Comparison of ENCODE assay signal across 26 cellular contexts in the genomic region with DNA sequence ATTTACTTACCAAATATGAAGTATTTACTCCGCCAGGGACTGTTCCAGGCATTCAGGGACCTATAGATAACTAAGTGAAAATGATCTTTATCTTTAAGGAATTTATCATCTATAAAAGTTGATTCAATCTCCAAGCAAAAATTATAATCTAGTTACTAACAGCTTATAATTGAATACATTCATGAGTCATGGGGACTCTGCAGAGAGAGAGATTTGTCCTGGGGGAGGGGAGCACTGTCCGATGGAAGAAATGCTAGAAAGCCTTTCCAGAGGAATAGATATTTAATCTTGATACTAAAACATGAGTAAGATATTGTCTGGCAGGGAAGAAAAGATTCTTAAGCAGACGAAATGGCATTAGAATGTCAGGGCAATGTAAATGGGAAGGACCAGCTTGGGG.
"Had no signal": no experiment of that assay in that cellular context is flagged by ENCODE, and none has a peak within 500 bp of the region (broad histone marks: within the 10 kb centered on the region; RNA-seq: fewer than 3 reads in every experiment).

No MANE protein-coding gene starts in this region.

- H3K36me3 ChIP-seq: esophagus squamous epithelium, stomach, suprapubic skin, tibial artery, upper lobe of right lung had no signal

- H3K4me1 ChIP-seq: upper lobe of right lung had no signal

- H3K4me3 ChIP-seq: esophagus squamous epithelium, stomach, suprapubic skin, tibial artery, upper lobe of right lung had no signal

- DNase-seq: activated CD4-positive, alpha-beta memory T cell treated with anti-CD3 and anti-CD28 coated beads, Interleukin-2, amount 10 ng/mL, durations not matched to agents 7 days and 5 days; activated CD4-positive, alpha-beta T cell treated with anti-CD3 and anti-CD28 coated beads for 1 hour; activated CD4-positive, alpha-beta T cell treated with anti-CD3 and anti-CD28 coated beads, Interleukin-2, amount 10 ng/mL, durations not matched to agents 7 days and 5 days; activated CD8-positive, alpha-beta memory T cell treated with anti-CD3 and anti-CD28 coated beads, Interleukin-2, amount 50 U/mL, for 48 hours; activated gamma-delta T cell treated with Interleukin-2 at 50 U/mL for 16 hours; activated naive CD4-positive, alpha-beta T cell treated with anti-CD3 and anti-CD28 coated beads, Interleukin-2, amount 50 U/mL, for 16 hours; activated T-cell treated with anti-CD3 and anti-CD28 coated beads, Interleukin-2, amount 50 U/mL, for 24 hours; dermis blood vessel endothelial cell; effector CD4-positive, alpha-beta T cell; esophagus squamous epithelium; head of caudate nucleus; hypothalamus; immature natural killer cell; naive B cell; nucleus accumbens; posterior cingulate gyrus; right cardiac atrium; stimulated activated CD4-positive, alpha-beta T cell treated with anti-CD3 and anti-CD28 coated beads, Interleukin-15, amount 100 ng/mL, for 24 hours; stimulated activated CD4-positive, alpha-beta T cell treated with anti-CD3 and anti-CD28 coated beads, Interleukin-2, amount 100 ng/mL, for 24 hours; stimulated activated naive B cell treated with anti-CD40 and anti-IgM and Interleukin-4, amounts not matched to agents 10 μg/mL and 1 μg/mL and 100 μg/mL, for 72 hours; stomach; T-helper 17 cell; T1000; tibial artery; upper lobe of right lung had no signal

- H3K27ac ChIP-seq: esophagus squamous epithelium, stomach, suprapubic skin, tibial artery, upper lobe of right lung had no signal

- ATAC-seq: right cardiac atrium; stimulated activated naive B cell treated with anti-CD40 and anti-IgM and Interleukin-4, amounts not matched to agents 10 μg/mL and 1 μg/mL and 100 μg/mL, for 72 hours; T-helper 17 cell; upper lobe of right lung had no signal

- H3K27me3 ChIP-seq: esophagus squamous epithelium, stomach, suprapubic skin, tibial artery, upper lobe of right lung had no signal

- H3K9me3 ChIP-seq: esophagus squamous epithelium, stomach, suprapubic skin, tibial artery, upper lobe of right lung had no signal
